ENCODE assay signal across 14 cellular contexts in the genomic region with DNA sequence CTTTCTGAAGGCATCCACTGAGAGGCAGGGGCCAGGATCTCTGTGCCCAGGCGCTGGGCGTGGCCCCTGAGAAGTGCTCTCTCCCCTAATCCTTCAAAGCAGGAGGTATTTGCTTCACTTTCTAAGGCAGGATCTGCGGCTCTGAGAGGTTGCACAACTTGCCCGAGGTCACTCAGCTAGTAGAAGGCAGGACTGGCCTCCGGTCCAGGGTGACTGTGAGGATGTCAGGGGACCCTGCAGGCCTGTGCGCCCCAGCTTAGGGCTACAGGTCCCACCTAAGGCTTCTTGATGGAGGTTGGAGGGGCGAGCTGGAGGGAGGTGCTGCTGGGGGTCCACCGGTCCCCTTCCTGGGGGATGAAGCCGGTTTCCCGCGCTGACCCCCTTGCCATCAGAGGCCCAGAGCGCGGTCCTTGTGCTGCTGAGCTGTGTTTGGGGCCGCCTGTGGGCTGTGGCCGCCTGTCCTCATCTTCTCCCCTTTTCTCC. TPM values are rescaled to one million over a fixed set of nuclear protein-coding genes. Genes with fewer than 3 reads are reported as not detected.
A peak's percentile ranks its signal among the peaks of the same experiment; 100 is the strongest.
DNase-seq lines count a peak whose midpoint lies in the region; ATAC-seq and TF ChIP-seq lines count a peak whose summit lies in the region.
"Had no signal": no experiment of that assay in that cellular context is flagged by ENCODE, and none has a peak within 500 bp of the region (broad histone marks: within the 10 kb centered on the region; RNA-seq: fewer than 3 reads in every experiment).

No MANE protein-coding gene starts in this region.

- H3K36me3 ChIP-seq in mammary epithelial cell (ENCODE audit: insufficient read depth, low read length), result no peaks in the 10 kb centered on the region
- no peaks in the 10 kb centered on the region for H3K36me3 ChIP-seq in lung (ENCODE audit: control insufficient read depth in 2 of 2, insufficient read depth in 2 of 2, low read length in 2 of 2)
- H3K36me3 ChIP-seq in tibial artery, result no peaks in the 10 kb centered on the region

- ATAC-seq in lung (ENCODE audit: insufficient read depth, low FRiP score) (peak; percentile 21), GM18868 (IDR thresholded peaks at IDR 0.05; ENCODE audit: unreplicated experiment) (no peak), HG03045 (IDR thresholded peaks at IDR 0.05; ENCODE audit: unreplicated experiment) (no peak)

- CTCF ChIA-PET in mammary epithelial cell (lab: Charles Lee; ENCODE audit: low non-redundant PET), result interaction anchor here (0.5 kb wide), 1 partner anchor 10 kb away, joined by 3 read pairs; no protein-coding TSS in a partner anchor

- H3K27me3 ChIP-seq in mammary epithelial cell (ENCODE audit: insufficient read depth, low read length) (no peaks in the 10 kb centered on the region), lung (ENCODE audit: control insufficient read depth, insufficient read depth) (no peaks in the 10 kb centered on the region), tibial artery (no peaks in the 10 kb centered on the region)

- H3K4me1 ChIP-seq in mammary epithelial cell (ENCODE audit: insufficient read depth, low read length), result peaks cover 14% of the 10 kb centered on the region
- H3K4me1 ChIP-seq in lung (ENCODE audit: control insufficient read depth in 2 of 2, insufficient read depth in 2 of 2, low read length in 2 of 2), result peaks cover 3 to 9% of the 10 kb centered on the region in 2 donors
- H3K4me1 ChIP-seq in tibial artery, result peaks cover 4 to 23% (median 15%) of the 10 kb centered on the region in 4 donors

- H2AFZ ChIP-seq in mammary epithelial cell (ENCODE audit: low read depth, low read length), result peak overlapping the region; percentile 92

- H3K9me3 ChIP-seq in mammary epithelial cell (replicated peaks; ENCODE audit: insufficient read depth, low read length) (no peaks in the 10 kb centered on the region), lung (ENCODE audit: control insufficient read depth in 2 of 2, insufficient read depth in 1 of 2, low read length in 1 of 2) (no peaks in the 10 kb centered on the region), tibial artery (no peaks in the 10 kb centered on the region)

- in situ Hi-C loops in mammary epithelial cell (cut with MboI; ENCODE audit: low sequenced_read_pairs in 2 of 2), result no loop called here

- H3K79me2 ChIP-seq in mammary epithelial cell (ENCODE audit: insufficient read depth, low read length), result no peaks in the 10 kb centered on the region

- peak overlapping the region; percentile 67 for H3K4me2 ChIP-seq in mammary epithelial cell (ENCODE audit: insufficient read depth, low read depth, low read length)

- H4K20me1 ChIP-seq in mammary epithelial cell (ENCODE audit: insufficient read depth, low read length), result no peaks in the 10 kb centered on the region

- BruUV-seq in mammary epithelial cell (replicated peaks; lab: Mats Ljungman, UMichigan), result no TSS peak

- TF ChIP-seq CTCF in mammary epithelial cell (conservative IDR thresholded peaks at IDR 0.05 in 1 of 2, IDR thresholded peaks at IDR 0.05 in 1 of 2; ENCODE audit: extremely low read depth in 1 of 2, insufficient read depth in 1 of 2, low read depth in 1 of 2, low read length in 2 of 2) (no peak), lung (IDR thresholded peaks at IDR 0.05; ENCODE audit: control extremely low read depth, extremely low read depth) (no peak), tibial artery (IDR thresholded peaks at IDR 0.05) (no peak)

- dilution Hi-C loops in mammary epithelial cell (cut with HindIII; ENCODE audit: low sequenced_read_pairs), result no loop called here

- intact Hi-C loops in mammary epithelial cell (cut with micrococcal nuclease), result no loop called here
- intact Hi-C loops in tibial artery (cut with DNase I; ENCODE audit: low total_unique reads), result no loop called here

- no peak overlapping the region for H3K9ac ChIP-seq in mammary epithelial cell (ENCODE audit: insufficient read depth, low read length)

- DNase-seq in DMS153 (lab: John Stamatoyannopoulos, UW) (peak; percentile 37), DMS153 treated with DMSO at 0.1 percent for 48 hours (lab: John Stamatoyannopoulos, UW; ENCODE audit: unreplicated experiment) (no peak), mammary epithelial cell (no peak), lung (ENCODE audit: low spot score) (peak; percentile 62), tibial artery (no peak), DMS 273 treated with DMSO at 0.1 percent for 48 hours (lab: John Stamatoyannopoulos, UW) (no peak)
- DNase-seq: activated effector memory CD4-positive, alpha-beta T cell treated with Interleukin-2 at 50 U/mL for 16 hours; KBM-7; kidney; NCI-H526 treated with DMSO at 0.1 percent for 48 hours; T1000 had no signal

- WGBS in mammary epithelial cell (ENCODE audit: low coverage, missing lambda C conversion rate), result 66% methylated on average over 11 of the region's 15 CpGs
- WGBS in lung, 2 donors, result 75 to 80% methylated on average over 15 of the region's 15 CpGs

- H3K4me3 ChIP-seq in mammary epithelial cell (replicated peaks in 1 of 3; ENCODE audit: insufficient read depth in 1 of 3, low read depth in 2 of 3, low read length in 3 of 3) (no peak overlapping the region), lung (no peak overlapping the region), tibial artery (peak overlapping the region in 1 of 2 donors; percentile 38)

- no peak overlapping the region for H3K27ac ChIP-seq in mammary epithelial cell (ENCODE audit: insufficient read depth, low read depth, low read length)
- H3K27ac ChIP-seq in lung (ENCODE audit: low read depth in 1 of 2, low read length in 1 of 2), result peak overlapping the region in 1 of 2 donors; percentile 56
- H3K27ac ChIP-seq in tibial artery, result peak overlapping the region; percentile 29 to 46
- H3K27ac ChIP-seq: 22Rv1 had no signal

RNA-seq across cellular contexts. Expression of a gene that starts 1.0 kb away (rescaled TPM):
- total RNA-seq in mammary epithelial cell (under 1 TPM in 1 of 2 donors, not detected in 1; 0.50 TPM), lung (1 to 10 TPM in 1 of 2 donors, under 1 TPM in 1; 0.74 to 1.3 TPM)
- polyA plus RNA-seq in mammary epithelial cell (not detected), lung (under 1 TPM; 0.08 to 0.12 TPM)
- polyA minus RNA-seq in mammary epithelial cell, result not detected

Comparison
In these comparisons a context has a peak if more than half of its experiments do, and no peak if none do; other contexts are left out.
1. DNase-seq: peak in DMS153 (single experiment) and lung (single experiment); none in DMS153 treated with DMSO at 0.1 percent for 48 hours (single experiment), mammary epithelial cell (single experiment), tibial artery (0 of 2) and DMS 273 treated with DMSO at 0.1 percent for 48 hours (single experiment).